In genomic region chr11:124769804-124770774, GRCh38 we compare ENCODE assay signal across 12 cellular contexts. TPM values are rescaled to one million over a fixed set of nuclear protein-coding genes. Genes with fewer than 3 reads are reported as not detected.
DNase-seq lines count a peak whose midpoint lies in the region; ATAC-seq and TF ChIP-seq lines count a peak whose summit lies in the region.
"Had no signal": no experiment of that assay in that cellular context is flagged by ENCODE, and none has a peak within 500 bp of the region (broad histone marks: within the 10 kb centered on the region; RNA-seq: fewer than 3 reads in every experiment).

No MANE protein-coding gene starts in this region.

- H3K4me3 ChIP-seq in brain microvascular endothelial cell (ENCODE audit: low read depth, low read length) (no peak overlapping the region), trophoblast cell (ENCODE audit: low read depth, low read length) (no peak overlapping the region), gastrocnemius medialis (no peak overlapping the region)
- H3K4me3 ChIP-seq: ascending aorta, esophagus squamous epithelium had no signal

- H2AK5ac ChIP-seq in trophoblast cell (ENCODE audit: low read length): no peak overlapping the region

- H3K27me3 ChIP-seq in brain microvascular endothelial cell (replicated peaks): no peaks in the 10 kb centered on the region
- no peaks in the 10 kb centered on the region for H3K27me3 ChIP-seq in trophoblast cell (ENCODE audit: insufficient read depth, low read length)
- no peaks in the 10 kb centered on the region for H3K27me3 ChIP-seq in gastrocnemius medialis
- H3K27me3 ChIP-seq: ascending aorta, esophagus squamous epithelium had no signal

- no CpG with 5 or more reads among the region's 8 CpGs for WGBS in trophoblast cell (ENCODE audit: extremely low coverage, insufficient coverage, insufficient read length)

- no peaks in the 10 kb centered on the region for H3K79me2 ChIP-seq in trophoblast cell (ENCODE audit: control insufficient read depth, insufficient read depth, low read length, poor library complexity)

- no peak overlapping the region for H3K9ac ChIP-seq in trophoblast cell (ENCODE audit: low read length)

- TF ChIP-seq POLR2A in gastrocnemius medialis (IDR thresholded peaks at IDR 0.05): no peak

- no peak overlapping the region for H2AFZ ChIP-seq in trophoblast cell (ENCODE audit: insufficient read depth, low read length, poor library complexity)

- in situ Hi-C loops in brain microvascular endothelial cell (cut with HindIII; ENCODE audit: low pct_ligation_motif_present, low sequenced_read_pairs): no loop called here
- in situ Hi-C loops in gastrocnemius medialis (cut with MboI; ENCODE audit: low sequenced_read_pairs in 4 of 4): loop anchor here in 3 of 4 donors (10.0 kb wide), 2 partner anchors 65 to 105 kb away; no protein-coding TSS in a partner anchor

- intact Hi-C loops in gastrocnemius medialis (cut with DNase I; ENCODE audit: low total_unique reads): no loop called here

- H3K4ac ChIP-seq in trophoblast cell (ENCODE audit: low read depth, low read length): no peak overlapping the region

- no peak overlapping the region for H3K18ac ChIP-seq in trophoblast cell (ENCODE audit: low read length)

- peak overlapping the region; percentile 45 for H4K91ac ChIP-seq in trophoblast cell (ENCODE audit: low read depth, low read length)

- peak; percentile 38 for DNase-seq in HT-29 (ENCODE audit: low spot score)
- DNase-seq in brain microvascular endothelial cell: peak; percentile 76
- DNase-seq in trophoblast cell: peak; percentile 92 to 97
- no peak for DNase-seq in HK-2 (ENCODE audit: unreplicated experiment)
- no peak for DNase-seq in gastrocnemius medialis
- DNase-seq in UCSD-AML1 (lab: John Stamatoyannopoulos, UW; ENCODE audit: unreplicated experiment): no peak
- DNase-seq: activated CD8-positive, alpha-beta memory T cell treated with anti-CD3 and anti-CD28 coated beads, Interleukin-2, amount 50 U/mL, for 4 hours; esophagus squamous epithelium; kidney glomerular epithelial cell; NCI-H1930 had no signal

- H3K36me3 ChIP-seq in brain microvascular endothelial cell (replicated peaks) (peaks cover 5% of the 10 kb centered on the region), trophoblast cell (ENCODE audit: control insufficient read depth in 1 of 2, insufficient read depth in 2 of 2, low read length in 2 of 2) (peaks cover 1 to 8% of the 10 kb centered on the region in 2 experiments), gastrocnemius medialis (peaks cover 0 to 47% of the 10 kb centered on the region in 2 donors)

- H2BK12ac ChIP-seq in trophoblast cell (ENCODE audit: low read length): no peak overlapping the region

- H3K27ac ChIP-seq in brain microvascular endothelial cell: peak overlapping the region; percentile 66
- peak overlapping the region; percentile 90 for H3K27ac ChIP-seq in trophoblast cell (ENCODE audit: low read depth, low read length)
- H3K27ac ChIP-seq in gastrocnemius medialis: no peak overlapping the region
- H3K27ac ChIP-seq: ascending aorta, esophagus squamous epithelium had no signal

- H3K79me1 ChIP-seq in trophoblast cell (ENCODE audit: low read length): peaks cover 7% of the 10 kb centered on the region

- H2BK120ac ChIP-seq in trophoblast cell (ENCODE audit: insufficient read depth, low read length, poor library complexity): no peak overlapping the region

- no peak overlapping the region for H4K12ac ChIP-seq in trophoblast cell (ENCODE audit: low read depth, low read length)

- H3K4me1 ChIP-seq in trophoblast cell (ENCODE audit: control insufficient read depth in 1 of 2, insufficient read depth in 2 of 2, low read length in 2 of 2) (peaks cover 6 to 8% of the 10 kb centered on the region in 2 experiments), gastrocnemius medialis (no peaks in the 10 kb centered on the region)
- H3K4me1 ChIP-seq: ascending aorta, esophagus squamous epithelium had no signal

- no peak overlapping the region for H3K23ac ChIP-seq in trophoblast cell (ENCODE audit: low read length)

- H3K9me3 ChIP-seq in trophoblast cell (ENCODE audit: insufficient read depth, low read depth, low read length): no peaks in the 10 kb centered on the region
- H3K9me3 ChIP-seq in gastrocnemius medialis: no peaks in the 10 kb centered on the region
- H3K9me3 ChIP-seq: ascending aorta, esophagus squamous epithelium had no signal

- peak overlapping the region; percentile 52 for H2BK5ac ChIP-seq in trophoblast cell (ENCODE audit: low read depth, low read length, poor library complexity)

- H3K14ac ChIP-seq in trophoblast cell (ENCODE audit: low read length): no peak overlapping the region

- no peak for ATAC-seq in gastrocnemius medialis
- ATAC-seq: stimulated activated memory B cell treated with anti-CD40 and anti-IgM and Interleukin-4, amounts not matched to agents 10 μg/mL and 1 μg/mL and 100 μg/mL, for 72 hours had no signal

- H4K8ac ChIP-seq in trophoblast cell (ENCODE audit: low read depth, low read length): no peak overlapping the region

- TF ChIP-seq CTCF in brain microvascular endothelial cell (IDR thresholded peaks at IDR 0.05; ENCODE audit: low read depth, low read length, missing control alignments) (no peak), gastrocnemius medialis (IDR thresholded peaks at IDR 0.05 in 4 of 5, conservative IDR thresholded peaks at IDR 0.05 in 1 of 5) (no peak)

- H3K4me2 ChIP-seq in trophoblast cell (ENCODE audit: low read length): peak overlapping the region; percentile 6

RNA-seq across cellular contexts. Expression of gene ESAM, which starts 8.0 kb away (rescaled TPM):
- total RNA-seq in HT-29 (2014; rRNA removed; shearing (Covaris generic)): 31.1 and 38.2 TPM in 2 replicates
- polyA plus RNA-seq in trophoblast cell (2013): 4.6 and 4.8 TPM in 2 replicates
- total RNA-seq in gastrocnemius medialis: 10 to 100 TPM; 20.0 to 30.1 (median 27.5) TPM

RNA-seq across cellular contexts. Expression of gene VSIG2, which starts 18.0 kb away (rescaled TPM):
- total RNA-seq in HT-29 (2014; rRNA removed; shearing (Covaris generic)): 137 and 149 TPM in 2 replicates
- 0.04 TPM in 1 of 2 replicates, not detected in the other for polyA plus RNA-seq in trophoblast cell (2013)
- total RNA-seq in gastrocnemius medialis: under 1 TPM in 2 of 4 donors, not detected in 2; 0.29 to 0.46 TPM
- total RNA-seq: ascending aorta had no signal

RNA-seq across cellular contexts. Expression of gene MSANTD2, which starts 30.1 kb away (rescaled TPM):
- total RNA-seq in HT-29 (2014; rRNA removed; shearing (Covaris generic)): 24.2 and 27.5 TPM in 2 replicates
- 8.2 and 8.7 TPM in 2 replicates for polyA plus RNA-seq in trophoblast cell (2013)
- 1 to 10 TPM; 3.3 to 5.1 (median 3.8) TPM for total RNA-seq in gastrocnemius medialis

RNA-seq across cellular contexts. Expression of gene NRGN, which starts 30.3 kb away (rescaled TPM):
- total RNA-seq in HT-29 (2014; rRNA removed; shearing (Covaris generic)): 9.9 and 12.4 TPM in 2 replicates
- 0.63 and 0.67 TPM in 2 replicates for polyA plus RNA-seq in trophoblast cell (2013)
- under 1 TPM in 2 of 4 donors, not detected in 2; 0.51 to 0.52 TPM for total RNA-seq in gastrocnemius medialis

Comparison
In these comparisons a context has a peak if more than half of its experiments do, and no peak if none do; other contexts are left out.
1. DNase-seq: peak in HT-29 (single experiment), brain microvascular endothelial cell (single experiment) and trophoblast cell (2 of 2); none in HK-2 (single experiment), gastrocnemius medialis (0 of 2) and UCSD-AML1 (single experiment).
2. H3K27ac ChIP-seq: peak in brain microvascular endothelial cell (single experiment) and trophoblast cell (single experiment); none in gastrocnemius medialis (0 of 4).
3. RNA of gene VSIG2, which starts 18.0 kb away (total RNA-seq): 137 to 149 TPM in HT-29; 0.29 to 0.46 TPM in gastrocnemius medialis; every median in the first group is over 10 times any median in the second.